Comparison of ENCODE assay signal across 1 cellular context in the genomic region with DNA sequence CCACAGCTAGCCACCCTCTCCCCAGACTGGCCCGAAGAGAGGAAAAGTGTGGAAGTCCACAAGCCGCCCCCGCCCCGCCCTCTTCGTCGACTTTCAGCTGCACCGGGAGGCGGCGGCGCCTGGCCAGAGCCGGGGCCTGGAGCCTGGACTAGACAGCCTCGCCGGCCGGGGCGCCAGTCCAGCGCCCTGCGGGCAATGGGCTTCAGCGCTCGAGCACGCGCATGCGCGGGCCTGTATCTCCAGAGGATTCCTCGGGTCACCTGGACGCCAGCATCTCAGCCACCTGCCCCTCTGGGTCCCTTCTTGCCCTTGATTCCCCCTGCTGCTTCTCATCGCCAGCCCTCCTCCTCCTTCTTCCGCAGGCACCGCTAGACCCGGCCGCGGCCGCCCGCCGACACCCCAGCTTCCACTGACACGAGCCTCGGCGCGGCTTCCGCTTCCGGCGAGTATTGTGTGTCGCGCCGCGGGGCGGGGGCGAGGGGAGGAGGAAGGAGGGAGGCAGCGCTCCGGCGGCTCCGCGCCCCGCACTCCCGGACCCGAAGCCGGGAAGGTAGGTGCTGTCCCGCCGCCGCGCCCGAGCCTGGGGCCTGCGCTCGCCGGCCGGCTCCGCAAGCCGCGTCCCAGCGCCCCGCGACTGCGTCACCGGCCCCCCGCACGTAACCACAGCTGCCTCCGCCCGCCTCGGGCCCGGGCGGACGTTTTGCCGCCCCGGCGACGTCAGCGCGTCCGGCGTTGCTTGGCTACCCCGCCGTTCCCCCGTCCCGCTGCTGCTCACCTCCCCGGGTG.
A peak's percentile ranks its signal among the peaks of the same experiment; 100 is the strongest.
TF ChIP-seq lines count a peak whose summit lies in the region.

A gene (plus strand): TSS at position 482 of the 786 bp plus-strand sequence. CDS start 2,391 bp downstream, outside the sequence.

TF ChIP-seq in HepG2, 621 proteins besides CTCF, POLR2A, EP300 and RAD21 (continued from another document and continues in another):
- TF ChIP-seq, protein P1, sequence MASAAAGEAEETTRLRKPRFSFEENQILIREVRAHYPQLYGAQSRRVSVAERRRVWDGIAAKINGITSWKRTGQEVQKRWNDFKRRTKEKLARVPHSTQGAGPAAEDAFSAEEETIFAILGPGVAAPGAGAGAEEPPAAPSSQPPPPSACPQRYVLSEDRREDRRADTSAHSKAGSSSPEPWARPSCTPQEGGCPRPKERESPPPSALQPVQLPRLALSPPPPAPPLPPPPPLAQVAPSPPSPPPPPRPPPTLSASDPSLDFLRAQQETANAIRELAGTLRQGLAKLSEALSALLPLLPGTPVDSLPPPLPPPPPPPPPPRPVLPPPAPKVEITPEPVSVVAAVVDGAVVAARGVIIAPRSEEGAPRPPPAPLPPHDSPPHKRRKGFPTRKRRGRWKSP (CRISPR knock-in tag; IDR thresholded peaks at IDR 0.05): peak; percentile 25; the same call in 1 of the 2 replicates
- TF ChIP-seq SMAD3 (CRISPR knock-in tag; IDR thresholded peaks at IDR 0.05) (no peak), JDP2 (CRISPR knock-in tag; IDR thresholded peaks at IDR 0.05; ENCODE audit: borderline replicate concordance) (peak; percentile 15; the same call in 1 of the 2 replicates), MEIS2 (CRISPR knock-in tag; IDR thresholded peaks at IDR 0.05) (peak; percentile 82), ZNF792 (CRISPR knock-in tag; IDR thresholded peaks at IDR 0.05) (no peak; the same call in 1 of the 2 replicates), ZNF7 (CRISPR knock-in tag; IDR thresholded peaks at IDR 0.05) (no peak), ZBTB42 (CRISPR knock-in tag; IDR thresholded peaks at IDR 0.05) (peak; percentile 14; the same call in 1 of the 2 replicates), HES4 (CRISPR knock-in tag; IDR thresholded peaks at IDR 0.05; ENCODE audit: borderline replicate concordance) (no peak), POLR2G (IDR thresholded peaks at IDR 0.05; ENCODE audit: low read depth, low read length) (peak; percentile 97), KMT2B (CRISPR knock-in tag; IDR thresholded peaks at IDR 0.05) (peak; percentile 91), FOSL2 (CRISPR knock-in tag; IDR thresholded peaks at IDR 0.05) (peak; percentile 24; the same call in 1 of the 2 replicates), ELF3 (CRISPR knock-in tag; IDR thresholded peaks at IDR 0.05) (no peak; the same call in none of the 2 replicates), ZNF746 (CRISPR knock-in tag; IDR thresholded peaks at IDR 0.05) (no peak; the same call in 1 of the 2 replicates), ZFY (CRISPR knock-in tag; IDR thresholded peaks at IDR 0.05) (peak; percentile 92), FOXA3 (CRISPR knock-in tag; IDR thresholded peaks at IDR 0.05) (no peak), SRSF4 (IDR thresholded peaks at IDR 0.05; ENCODE audit: low read depth, low read length, poor library complexity, severe bottlenecking) (no peak), SALL1 (CRISPR knock-in tag; IDR thresholded peaks at IDR 0.05) (peak; percentile 28; the same call in 1 of the 2 replicates), DNMT3B (CRISPR knock-in tag; conservative IDR thresholded peaks at IDR 0.05) (no peak), MLLT10 (CRISPR knock-in tag; IDR thresholded peaks at IDR 0.05) (no peak), JUND (CRISPR knock-in tag; IDR thresholded peaks at IDR 0.05) (no peak), PAWR (CRISPR knock-in tag; IDR thresholded peaks at IDR 0.05; ENCODE audit: borderline replicate concordance) (no peak), SIN3A (IDR thresholded peaks at IDR 0.05; ENCODE audit: borderline replicate concordance, low read depth, low read length) (peak; percentile 64; the same call in 1 of the 2 replicates), CBFB (CRISPR knock-in tag; IDR thresholded peaks at IDR 0.05) (peak; percentile 55; the same call in 1 of the 2 replicates), GABPA (IDR thresholded peaks at IDR 0.05; ENCODE audit: low read depth, low read length) (peak; percentile 83), GABPA (CRISPR knock-in tag; IDR thresholded peaks at IDR 0.05; ENCODE audit: low read depth) (peak; percentile 81), JUN (CRISPR knock-in tag; IDR thresholded peaks at IDR 0.05) (no peak; the same call in 1 of the 2 replicates), ZNF225 (CRISPR knock-in tag; IDR thresholded peaks at IDR 0.05) (0 out of 2 replicates have a peak, but pooled peaks have one; percentile 16), SMAD9 (CRISPR knock-in tag; IDR thresholded peaks at IDR 0.05) (0 out of 2 replicates have a peak, but pooled peaks have one; percentile 46), ZSCAN21 (CRISPR knock-in tag; IDR thresholded peaks at IDR 0.05; ENCODE audit: borderline replicate concordance) (no peak; the same call in 1 of the 2 replicates), MYNN (CRISPR knock-in tag; IDR thresholded peaks at IDR 0.05; ENCODE audit: low read depth) (no peak), ZIK1 (CRISPR knock-in tag; IDR thresholded peaks at IDR 0.05; ENCODE audit: borderline replicate concordance, low read depth) (no peak; the same call in 1 of the 2 replicates), ZSCAN29 (CRISPR knock-in tag; conservative IDR thresholded peaks at IDR 0.05) (no peak), ZNF326 (CRISPR knock-in tag; IDR thresholded peaks at IDR 0.05; ENCODE audit: borderline replicate concordance) (no peak), FIP1L1 (IDR thresholded peaks at IDR 0.05; ENCODE audit: borderline replicate concordance, insufficient read depth, low read depth, low read length) (no peak), MTF2 (CRISPR knock-in tag; IDR thresholded peaks at IDR 0.05; ENCODE audit: borderline replicate concordance) (no peak), NFIB (CRISPR knock-in tag; IDR thresholded peaks at IDR 0.05; ENCODE audit: borderline replicate concordance) (no peak), ZNF607 (CRISPR knock-in tag; IDR thresholded peaks at IDR 0.05; ENCODE audit: borderline replicate concordance) (peak; percentile 71; the same call in 1 of the 2 replicates), ZNF317 (CRISPR knock-in tag; IDR thresholded peaks at IDR 0.05) (peak; percentile 55; the same call in 1 of the 2 replicates)
- TF ChIP-seq, protein P2, sequence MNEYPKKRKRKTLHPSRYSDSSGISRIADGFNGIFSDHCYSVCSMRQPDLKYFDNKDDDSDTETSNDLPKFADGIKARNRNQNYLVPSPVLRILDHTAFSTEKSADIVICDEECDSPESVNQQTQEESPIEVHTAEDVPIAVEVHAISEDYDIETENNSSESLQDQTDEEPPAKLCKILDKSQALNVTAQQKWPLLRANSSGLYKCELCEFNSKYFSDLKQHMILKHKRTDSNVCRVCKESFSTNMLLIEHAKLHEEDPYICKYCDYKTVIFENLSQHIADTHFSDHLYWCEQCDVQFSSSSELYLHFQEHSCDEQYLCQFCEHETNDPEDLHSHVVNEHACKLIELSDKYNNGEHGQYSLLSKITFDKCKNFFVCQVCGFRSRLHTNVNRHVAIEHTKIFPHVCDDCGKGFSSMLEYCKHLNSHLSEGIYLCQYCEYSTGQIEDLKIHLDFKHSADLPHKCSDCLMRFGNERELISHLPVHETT (CRISPR knock-in tag; conservative IDR thresholded peaks at IDR 0.05): peak; percentile 23
- TF ChIP-seq, protein P3, sequence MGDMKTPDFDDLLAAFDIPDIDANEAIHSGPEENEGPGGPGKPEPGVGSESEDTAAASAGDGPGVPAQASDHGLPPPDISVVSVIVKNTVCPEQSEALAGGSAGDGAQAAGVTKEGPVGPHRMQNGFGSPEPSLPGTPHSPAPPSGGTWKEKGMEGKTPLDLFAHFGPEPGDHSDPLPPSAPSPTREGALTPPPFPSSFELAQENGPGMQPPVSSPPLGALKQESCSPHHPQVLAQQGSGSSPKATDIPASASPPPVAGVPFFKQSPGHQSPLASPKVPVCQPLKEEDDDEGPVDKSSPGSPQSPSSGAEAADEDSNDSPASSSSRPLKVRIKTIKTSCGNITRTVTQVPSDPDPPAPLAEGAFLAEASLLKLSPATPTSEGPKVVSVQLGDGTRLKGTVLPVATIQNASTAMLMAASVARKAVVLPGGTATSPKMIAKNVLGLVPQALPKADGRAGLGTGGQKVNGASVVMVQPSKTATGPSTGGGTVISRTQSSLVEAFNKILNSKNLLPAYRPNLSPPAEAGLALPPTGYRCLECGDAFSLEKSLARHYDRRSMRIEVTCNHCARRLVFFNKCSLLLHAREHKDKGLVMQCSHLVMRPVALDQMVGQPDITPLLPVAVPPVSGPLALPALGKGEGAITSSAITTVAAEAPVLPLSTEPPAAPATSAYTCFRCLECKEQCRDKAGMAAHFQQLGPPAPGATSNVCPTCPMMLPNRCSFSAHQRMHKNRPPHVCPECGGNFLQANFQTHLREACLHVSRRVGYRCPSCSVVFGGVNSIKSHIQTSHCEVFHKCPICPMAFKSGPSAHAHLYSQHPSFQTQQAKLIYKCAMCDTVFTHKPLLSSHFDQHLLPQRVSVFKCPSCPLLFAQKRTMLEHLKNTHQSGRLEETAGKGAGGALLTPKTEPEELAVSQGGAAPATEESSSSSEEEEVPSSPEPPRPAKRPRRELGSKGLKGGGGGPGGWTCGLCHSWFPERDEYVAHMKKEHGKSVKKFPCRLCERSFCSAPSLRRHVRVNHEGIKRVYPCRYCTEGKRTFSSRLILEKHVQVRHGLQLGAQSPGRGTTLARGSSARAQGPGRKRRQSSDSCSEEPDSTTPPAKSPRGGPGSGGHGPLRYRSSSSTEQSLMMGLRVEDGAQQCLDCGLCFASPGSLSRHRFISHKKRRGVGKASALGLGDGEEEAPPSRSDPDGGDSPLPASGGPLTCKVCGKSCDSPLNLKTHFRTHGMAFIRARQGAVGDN (CRISPR knock-in tag; IDR thresholded peaks at IDR 0.05): peak; percentile 92
- TF ChIP-seq, protein P4, sequence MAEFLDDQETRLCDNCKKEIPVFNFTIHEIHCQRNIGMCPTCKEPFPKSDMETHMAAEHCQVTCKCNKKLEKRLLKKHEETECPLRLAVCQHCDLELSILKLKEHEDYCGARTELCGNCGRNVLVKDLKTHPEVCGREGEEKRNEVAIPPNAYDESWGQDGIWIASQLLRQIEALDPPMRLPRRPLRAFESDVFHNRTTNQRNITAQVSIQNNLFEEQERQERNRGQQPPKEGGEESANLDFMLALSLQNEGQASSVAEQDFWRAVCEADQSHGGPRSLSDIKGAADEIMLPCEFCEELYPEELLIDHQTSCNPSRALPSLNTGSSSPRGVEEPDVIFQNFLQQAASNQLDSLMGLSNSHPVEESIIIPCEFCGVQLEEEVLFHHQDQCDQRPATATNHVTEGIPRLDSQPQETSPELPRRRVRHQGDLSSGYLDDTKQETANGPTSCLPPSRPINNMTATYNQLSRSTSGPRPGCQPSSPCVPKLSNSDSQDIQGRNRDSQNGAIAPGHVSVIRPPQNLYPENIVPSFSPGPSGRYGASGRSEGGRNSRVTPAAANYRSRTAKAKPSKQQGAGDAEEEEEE (CRISPR knock-in tag; IDR thresholded peaks at IDR 0.05; ENCODE audit: borderline replicate concordance): no peak
- TF ChIP-seq, protein P5, sequence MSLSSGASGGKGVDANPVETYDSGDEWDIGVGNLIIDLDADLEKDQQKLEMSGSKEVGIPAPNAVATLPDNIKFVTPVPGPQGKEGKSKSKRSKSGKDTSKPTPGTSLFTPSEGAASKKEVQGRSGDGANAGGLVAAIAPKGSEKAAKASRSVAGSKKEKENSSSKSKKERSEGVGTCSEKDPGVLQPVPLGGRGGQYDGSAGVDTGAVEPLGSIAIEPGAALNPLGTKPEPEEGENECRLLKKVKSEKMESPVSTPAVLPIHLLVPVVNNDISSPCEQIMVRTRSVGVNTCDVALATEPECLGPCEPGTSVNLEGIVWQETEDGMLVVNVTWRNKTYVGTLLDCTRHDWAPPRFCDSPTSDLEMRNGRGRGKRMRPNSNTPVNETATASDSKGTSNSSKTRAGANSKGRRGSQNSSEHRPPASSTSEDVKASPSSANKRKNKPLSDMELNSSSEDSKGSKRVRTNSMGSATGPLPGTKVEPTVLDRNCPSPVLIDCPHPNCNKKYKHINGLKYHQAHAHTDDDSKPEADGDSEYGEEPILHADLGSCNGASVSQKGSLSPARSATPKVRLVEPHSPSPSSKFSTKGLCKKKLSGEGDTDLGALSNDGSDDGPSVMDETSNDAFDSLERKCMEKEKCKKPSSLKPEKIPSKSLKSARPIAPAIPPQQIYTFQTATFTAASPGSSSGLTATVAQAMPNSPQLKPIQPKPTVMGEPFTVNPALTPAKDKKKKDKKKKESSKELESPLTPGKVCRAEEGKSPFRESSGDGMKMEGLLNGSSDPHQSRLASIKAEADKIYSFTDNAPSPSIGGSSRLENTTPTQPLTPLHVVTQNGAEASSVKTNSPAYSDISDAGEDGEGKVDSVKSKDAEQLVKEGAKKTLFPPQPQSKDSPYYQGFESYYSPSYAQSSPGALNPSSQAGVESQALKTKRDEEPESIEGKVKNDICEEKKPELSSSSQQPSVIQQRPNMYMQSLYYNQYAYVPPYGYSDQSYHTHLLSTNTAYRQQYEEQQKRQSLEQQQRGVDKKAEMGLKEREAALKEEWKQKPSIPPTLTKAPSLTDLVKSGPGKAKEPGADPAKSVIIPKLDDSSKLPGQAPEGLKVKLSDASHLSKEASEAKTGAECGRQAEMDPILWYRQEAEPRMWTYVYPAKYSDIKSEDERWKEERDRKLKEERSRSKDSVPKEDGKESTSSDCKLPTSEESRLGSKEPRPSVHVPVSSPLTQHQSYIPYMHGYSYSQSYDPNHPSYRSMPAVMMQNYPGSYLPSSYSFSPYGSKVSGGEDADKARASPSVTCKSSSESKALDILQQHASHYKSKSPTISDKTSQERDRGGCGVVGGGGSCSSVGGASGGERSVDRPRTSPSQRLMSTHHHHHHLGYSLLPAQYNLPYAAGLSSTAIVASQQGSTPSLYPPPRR (CRISPR knock-in tag; IDR thresholded peaks at IDR 0.05; ENCODE audit: borderline replicate concordance): no peak
- TF ChIP-seq, protein P6, sequence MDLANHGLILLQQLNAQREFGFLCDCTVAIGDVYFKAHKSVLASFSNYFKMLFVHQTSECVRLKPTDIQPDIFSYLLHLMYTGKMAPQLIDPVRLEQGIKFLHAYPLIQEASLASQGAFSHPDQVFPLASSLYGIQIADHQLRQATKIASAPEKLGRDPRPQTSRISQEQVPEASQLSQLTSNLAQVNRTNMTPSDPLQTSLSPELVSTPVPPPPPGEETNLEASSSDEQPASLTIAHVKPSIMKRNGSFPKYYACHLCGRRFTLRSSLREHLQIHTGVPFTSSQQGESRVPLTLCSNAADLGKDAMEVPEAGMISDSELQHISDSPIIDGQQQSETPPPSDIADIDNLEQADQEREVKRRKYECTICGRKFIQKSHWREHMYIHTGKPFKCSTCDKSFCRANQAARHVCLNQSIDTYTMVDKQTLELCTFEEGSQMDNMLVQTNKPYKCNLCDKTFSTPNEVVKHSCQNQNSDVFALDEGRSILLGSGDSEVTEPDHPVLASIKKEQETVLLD (CRISPR knock-in tag; IDR thresholded peaks at IDR 0.05; ENCODE audit: low read depth): peak; percentile 77
- TF ChIP-seq, protein P7, sequence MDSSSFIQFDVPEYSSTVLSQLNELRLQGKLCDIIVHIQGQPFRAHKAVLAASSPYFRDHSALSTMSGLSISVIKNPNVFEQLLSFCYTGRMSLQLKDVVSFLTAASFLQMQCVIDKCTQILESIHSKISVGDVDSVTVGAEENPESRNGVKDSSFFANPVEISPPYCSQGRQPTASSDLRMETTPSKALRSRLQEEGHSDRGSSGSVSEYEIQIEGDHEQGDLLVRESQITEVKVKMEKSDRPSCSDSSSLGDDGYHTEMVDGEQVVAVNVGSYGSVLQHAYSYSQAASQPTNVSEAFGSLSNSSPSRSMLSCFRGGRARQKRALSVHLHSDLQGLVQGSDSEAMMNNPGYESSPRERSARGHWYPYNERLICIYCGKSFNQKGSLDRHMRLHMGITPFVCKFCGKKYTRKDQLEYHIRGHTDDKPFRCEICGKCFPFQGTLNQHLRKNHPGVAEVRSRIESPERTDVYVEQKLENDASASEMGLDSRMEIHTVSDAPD (CRISPR knock-in tag; IDR thresholded peaks at IDR 0.05): no peak
